In the genomic region with DNA sequence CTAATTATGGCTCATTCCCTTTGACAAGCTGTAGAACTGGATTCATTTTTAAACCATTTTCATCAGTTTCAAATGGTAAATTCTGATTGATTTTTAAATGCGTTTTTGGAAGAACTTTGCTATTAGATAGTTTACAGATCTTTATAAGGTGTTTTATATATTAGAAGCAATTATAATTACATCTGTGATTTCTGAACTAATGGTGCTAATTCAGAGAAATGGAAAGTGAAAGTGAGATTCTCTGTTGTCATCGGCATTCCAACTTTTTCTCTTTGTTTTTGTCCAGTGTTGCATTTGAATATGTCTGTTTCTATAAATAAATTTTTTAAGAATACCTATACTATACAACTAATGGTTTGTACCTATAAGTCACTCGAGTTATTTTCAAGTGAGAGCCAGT, we compare ENCODE assay signal across 10 cellular contexts.
DNase-seq lines count a peak whose midpoint lies in the region; ATAC-seq and TF ChIP-seq lines count a peak whose summit lies in the region.
"Had no signal": no experiment of that assay in that cellular context is flagged by ENCODE, and none has a peak within 500 bp of the region (broad histone marks: within the 10 kb centered on the region; RNA-seq: fewer than 3 reads in every experiment).

No MANE protein-coding gene starts in this region.

- H3K27me3 ChIP-seq in skeletal muscle tissue (ENCODE audit: control insufficient read depth in 3 of 3, insufficient read depth in 3 of 3, low read length in 3 of 3): no peaks in the 10 kb centered on the region

- H3K36me3 Mint-ChIP-seq in HFFc6 (ENCODE audit: low read depth): peaks cover 5% of the 10 kb centered on the region; the same call in 1 of the 2 replicates
- peaks cover 2% of the 10 kb centered on the region for H3K36me3 Mint-ChIP-seq in T-helper 17 cell (ENCODE audit: low read depth)

- no peaks in the 10 kb centered on the region for H3K9me3 Mint-ChIP-seq in HFFc6

- H3K27ac Mint-ChIP-seq in HFFc6: peak overlapping the region; percentile 49
- H3K27ac Mint-ChIP-seq in T-helper 17 cell: peak overlapping the region; percentile 93

- H3K4me1 ChIP-seq in skeletal muscle tissue (ENCODE audit: control insufficient read depth in 3 of 3, insufficient read depth in 3 of 3, low read length in 3 of 3): peaks cover 10 to 13% (median 11%) of the 10 kb centered on the region in 3 donors

- peak overlapping the region; percentile 12 to 40 (median 25) for H3K9ac ChIP-seq in skeletal muscle tissue (ENCODE audit: low read depth in 1 of 3, low read length in 3 of 3)

- H3K27ac ChIP-seq in skeletal muscle tissue (ENCODE audit: low read depth, low read length): no peak overlapping the region

- DNase-seq in HFFc6: no peak
- DNase-seq in T-helper 17 cell: no peak
- DNase-seq in fibroblast of villous mesenchyme (ENCODE audit: low read depth): no peak
- DNase-seq in SW 1271 (lab: John Stamatoyannopoulos, UW): no peak
- DNase-seq in A172 (ENCODE audit: low spot score): no peak
- DNase-seq: activated effector memory CD4-positive, alpha-beta T cell treated with Interleukin-2 at 50 U/mL for 16 hours; SHP77 had no signal

- H3K4me3 ChIP-seq in fibroblast of villous mesenchyme (ENCODE audit: low read depth, low read length) (peak overlapping the region; percentile 55), skeletal muscle tissue (ENCODE audit: low read length in 3 of 3) (peak overlapping the region in 2 of 3 donors; percentile 1 to 70)

- H3K36me3 ChIP-seq in skeletal muscle tissue (ENCODE audit: control insufficient read depth in 3 of 3, insufficient read depth in 3 of 3, low read length in 3 of 3): no peaks in the 10 kb centered on the region

- H3K27me3 Mint-ChIP-seq in HFFc6 (ENCODE audit: insufficient read depth) (peaks cover 9% of the 10 kb centered on the region), T-helper 17 cell (no peaks in the 10 kb centered on the region)

- no peaks in the 10 kb centered on the region for H3K9me3 ChIP-seq in T-helper 17 cell (ENCODE audit: control insufficient read depth, low read length, poor library complexity, severe bottlenecking)
- H3K9me3 ChIP-seq in skeletal muscle tissue (ENCODE audit: control insufficient read depth in 3 of 3, low read length in 3 of 3): no peaks in the 10 kb centered on the region

- peaks cover 31% of the 10 kb centered on the region for H3K4me1 Mint-ChIP-seq in HFFc6 (ENCODE audit: low read depth)
- peaks cover 10% of the 10 kb centered on the region for H3K4me1 Mint-ChIP-seq in T-helper 17 cell

- ATAC-seq in T-helper 17 cell: no peak
- ATAC-seq in esophagus mucosa: no peak
- ATAC-seq: HCT116 had no signal

- no peak for TF ChIP-seq CTCF in HFFc6 (IDR thresholded peaks at IDR 0.05)
- TF ChIP-seq CTCF in fibroblast of villous mesenchyme (IDR thresholded peaks at IDR 0.05; ENCODE audit: insufficient read depth, low read depth, low read length): no peak

- H3K4me3 Mint-ChIP-seq in HFFc6 (peak overlapping the region; percentile 83), T-helper 17 cell (peak overlapping the region; percentile 82)
